In the genomic region with DNA sequence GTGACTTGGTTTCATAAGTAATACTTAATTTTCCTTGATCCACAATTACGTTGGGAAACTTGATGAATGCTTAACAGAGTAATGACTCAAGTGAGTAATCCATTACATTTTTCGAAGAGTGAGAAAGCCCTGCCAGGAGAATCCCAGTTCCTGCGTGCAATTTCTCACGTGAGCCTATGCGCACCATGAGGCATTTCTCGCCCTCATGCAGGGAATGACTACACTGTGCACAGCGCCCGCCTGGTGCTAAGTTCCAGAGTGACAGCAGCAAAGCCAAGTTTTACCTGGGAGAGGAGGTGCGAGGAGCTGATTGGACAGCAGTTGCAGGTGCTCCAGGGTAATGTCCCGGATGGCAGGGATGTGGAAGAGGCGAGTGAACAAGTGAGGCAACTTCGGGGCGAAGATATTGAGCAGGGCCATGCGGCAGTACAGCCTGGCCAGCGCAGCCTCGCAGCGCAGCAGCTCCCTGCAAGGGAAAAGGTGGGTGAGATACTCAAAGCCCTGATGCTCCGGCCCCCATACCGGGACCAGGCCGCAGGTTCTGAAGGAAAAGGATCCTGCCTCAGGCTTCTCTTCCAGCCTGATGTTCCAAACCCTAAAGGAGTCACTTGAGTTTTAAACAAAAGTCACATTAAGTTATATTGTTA, we compare ENCODE assay signal across 21 cellular contexts.
DNase-seq lines count a peak whose midpoint lies in the region; ATAC-seq, FAIRE-seq and TF ChIP-seq lines count a peak whose summit lies in the region.
"Had no signal": no experiment of that assay in that cellular context is flagged by ENCODE, and none has a peak within 500 bp of the region (broad histone marks: within the 10 kb centered on the region; RNA-seq: fewer than 3 reads in every experiment).

No MANE protein-coding gene starts in this region.

- no peak for TF ChIP-seq POLR2A in H1 (IDR thresholded peaks at IDR 0.05; ENCODE audit: control extremely low read depth in 1 of 2, low read depth in 2 of 2, low read length in 2 of 2)
- TF ChIP-seq POLR2A in upper lobe of left lung (IDR thresholded peaks at IDR 0.05): no peak

- POLR2A ChIA-PET in H1 (lab: Charles Lee; ENCODE audit: partially characterized antibody): interaction anchor here (2.0 kb wide), 1 partner anchor 8 kb away, joined by 6 read pairs; no protein-coding TSS in a partner anchor

- no peak for DNase-seq in H1 (ENCODE audit: low read depth in 1 of 2, low spot score in 2 of 2)
- DNase-seq in head of caudate nucleus: peak in 29 of 42 donors; percentile 21 to 76 (median 54)
- peak; percentile 78 for DNase-seq in posterior vena cava (ENCODE audit: low spot score)
- no peak for DNase-seq in NCI-H1930 (lab: John Stamatoyannopoulos, UW)
- DNase-seq in D721Med (ENCODE audit: insufficient read length, low spot score): no peak
- no peak for DNase-seq in upper lobe of left lung
- DNase-seq: 8988T; ACHN; BE2C; C1 segment of cervical spinal cord; CD4-positive, alpha-beta memory T cell; CD4-positive, CD25-positive, alpha-beta regulatory T cell; CD8-positive, alpha-beta memory T cell; COR-L47; DMS79 treated with DMSO at 0.1 percent for 48 hours; GF-D8 had no signal

- no peak overlapping the region for H4K91ac ChIP-seq in H1 (replicated peaks; ENCODE audit: insufficient read length, low read length)

- H3K27ac ChIP-seq in H1 (ENCODE audit: low read depth, low read length) (no peak overlapping the region), upper lobe of left lung (no peak overlapping the region)
- H3K27ac ChIP-seq: BLaER1 had no signal

- H3K36me3 ChIP-seq in H1 (ENCODE audit: control insufficient read depth in 2 of 4, insufficient read depth in 4 of 4, low read length in 3 of 4) (peaks cover 6 to 38% (median 13%) of the 10 kb centered on the region in 4 experiments; a peak in 7 of 8 replicates), upper lobe of left lung (peaks cover 16 to 85% (median 53%) of the 10 kb centered on the region in 4 donors)

- no peak overlapping the region for H4K5ac ChIP-seq in H1 (ENCODE audit: insufficient read length, low read depth, low read length)

- no peak for TF ChIP-seq EP300 in H1 (IDR thresholded peaks at IDR 0.05; ENCODE audit: borderline replicate concordance in 1 of 2, low read depth in 2 of 2, low read length in 2 of 2)
- TF ChIP-seq EP300 in upper lobe of left lung (IDR thresholded peaks at IDR 0.05): no peak

- no peak overlapping the region for H2BK120ac ChIP-seq in H1 (replicated peaks; ENCODE audit: low read depth, low read length)

- no peak for TF ChIP-seq RAD21 in H1 (IDR thresholded peaks at IDR 0.05 in 1 of 2, conservative IDR thresholded peaks at IDR 0.05 in 1 of 2; ENCODE audit: low read depth in 2 of 2, low read length in 2 of 2)

- FAIRE-seq in H1 (lab: Jason Lieb, UNC) (no peak), D721Med (lab: Jason Lieb, UNC) (no peak)
- FAIRE-seq: A204.1, G401.6, GM12891, GM19239 had no signal

- no peak overlapping the region for H2BK15ac ChIP-seq in H1 (ENCODE audit: low read length)

- H2BK5ac ChIP-seq in H1 (ENCODE audit: low read depth, low read length): no peak overlapping the region

- H3K27me3 ChIP-seq in H1 (replicated peaks in 1 of 4; ENCODE audit: control insufficient read depth in 3 of 4, extremely low read depth in 1 of 4, insufficient read depth in 3 of 4, low read length in 3 of 4): peaks cover 0 to 1% (median 0%) of the 10 kb centered on the region in 4 experiments; a peak in 1 of 7 replicates
- H3K27me3 ChIP-seq in upper lobe of left lung: no peaks in the 10 kb centered on the region
- H3K27me3 ChIP-seq: BE2C, BLaER1 had no signal

- no peaks in the 10 kb centered on the region for H4K20me1 ChIP-seq in H1 (replicated peaks in 1 of 2; ENCODE audit: control insufficient read depth in 1 of 2, insufficient read depth in 2 of 2, low read length in 2 of 2)
- H4K20me1 ChIP-seq: BLaER1 had no signal

- H3K4me1 ChIP-seq in H1 (replicated peaks in 1 of 4; ENCODE audit: control insufficient read depth in 3 of 4, insufficient read depth in 4 of 4, low read length in 3 of 4) (no peaks in the 10 kb centered on the region), upper lobe of left lung (peaks cover 0 to 6% (median 2%) of the 10 kb centered on the region in 4 donors)
- H3K4me1 ChIP-seq: BE2C, BLaER1 had no signal

- no peak overlapping the region for H3K23ac ChIP-seq in H1 (ENCODE audit: insufficient read length)

- no peak overlapping the region for H2BK20ac ChIP-seq in H1 (ENCODE audit: low read length)

- TF ChIP-seq CTCF in H1 (IDR thresholded peaks at IDR 0.05; ENCODE audit: control extremely low read depth in 1 of 3, insufficient read depth in 1 of 3, low read depth in 1 of 3, low read length in 3 of 3) (no peak), D721Med (IDR thresholded peaks at IDR 0.05; ENCODE audit: insufficient read depth, missing control alignments) (no peak), upper lobe of left lung (IDR thresholded peaks at IDR 0.05) (no peak)

- CTCF ChIA-PET in H1 (lab: Charles Lee; ENCODE audit: partially characterized antibody): interaction anchor here (1.1 to 5.9 kb wide), 3 partner anchors 11 to 192 kb away, joined by 3 to 43 read pairs (median 22); no protein-coding TSS in a partner anchor

- no peak overlapping the region for H3K4me2 ChIP-seq in H1 (ENCODE audit: insufficient read depth in 1 of 2, low read depth in 2 of 2, low read length in 2 of 2)
- H3K4me2 ChIP-seq: BLaER1 had no signal

- H3K23me2 ChIP-seq in H1 (ENCODE audit: low read depth, low read length): no peaks in the 10 kb centered on the region

- no peaks in the 10 kb centered on the region for H3K79me2 ChIP-seq in H1 (ENCODE audit: control insufficient read depth in 1 of 2, insufficient read depth in 2 of 2, low read length in 2 of 2)

- H3K4ac ChIP-seq in H1 (replicated peaks; ENCODE audit: insufficient read length, low read depth, low read length): no peak overlapping the region

- no peak overlapping the region for H3K56ac ChIP-seq in H1 (replicated peaks; ENCODE audit: insufficient read length, low read depth, low read length)

- ATAC-seq in upper lobe of left lung (ENCODE audit: low FRiP score in 2 of 2): no peak

- H3K4me3 ChIP-seq in H1 (ENCODE audit: extremely low read depth in 1 of 4, insufficient read depth in 2 of 4, low read depth in 3 of 4, low read length in 4 of 4): no peak overlapping the region
- H3K4me3 ChIP-seq in upper lobe of left lung: no peak overlapping the region
- H3K4me3 ChIP-seq: BLaER1 had no signal

- 95% methylated on average over 19 of the region's 20 CpGs; no CpG with 5 or more reads in 1 of the 2 experiments for WGBS in H1 (ENCODE audit: extremely low coverage in 1 of 2, insufficient coverage in 1 of 2, insufficient read length in 1 of 2, insufficient replicate concordance in 2 of 2, low coverage in 1 of 2, low lambda C conversion rate in 2 of 2, missing lambda C conversion rate in 1 of 2), 2 experiments
- 96 to 98% methylated on average over 20 of the region's 20 CpGs for WGBS in upper lobe of left lung, 2 donors

- intact Hi-C loops in head of caudate nucleus (cut with DNase I): no loop called here
- intact Hi-C loops in posterior vena cava (cut with DNase I): no loop called here

- H3K14ac ChIP-seq in H1 (ENCODE audit: insufficient read length): no peak overlapping the region

- H3K9ac ChIP-seq in H1 (replicated peaks in 1 of 4; ENCODE audit: extremely low read depth in 1 of 4, low read depth in 3 of 4, low read length in 3 of 4): no peak overlapping the region
- H3K9ac ChIP-seq: BLaER1 had no signal

- H3K9me3 ChIP-seq in H1 (ENCODE audit: insufficient read depth in 2 of 2, low read depth in 1 of 2, low read length in 1 of 2) (no peaks in the 10 kb centered on the region), upper lobe of left lung (no peaks in the 10 kb centered on the region)
- H3K9me3 ChIP-seq: BE2C, BLaER1 had no signal

- H2AFZ ChIP-seq in H1 (ENCODE audit: low read length): no peak overlapping the region

- H3K18ac ChIP-seq in H1 (ENCODE audit: extremely low read depth, low read length): no peak overlapping the region

- H4K8ac ChIP-seq in H1 (ENCODE audit: extremely low read depth, insufficient read depth, low read length): peak overlapping the region; percentile 23; the same call in 1 of the 2 replicates

- H3K79me1 ChIP-seq in H1 (ENCODE audit: low read depth, low read length): no peaks in the 10 kb centered on the region

- H2BK12ac ChIP-seq in H1 (ENCODE audit: low read depth, low read length): no peak overlapping the region

- H2AK5ac ChIP-seq in H1 (ENCODE audit: low read depth, low read length): no peak overlapping the region

TF ChIP-seq in H1, 55 proteins besides CTCF, POLR2A, EP300 and RAD21:
- TF ChIP-seq TAF1 (IDR thresholded peaks at IDR 0.05; ENCODE audit: low read depth, low read length): no peak
- no peak for TF ChIP-seq TAF7 (optimal IDR thresholded peaks at IDR 0.05; ENCODE audit: borderline replicate concordance, low read depth, low read length)
- no peak for TF ChIP-seq BACH1 (IDR thresholded peaks at IDR 0.05; ENCODE audit: low read length)
- TF ChIP-seq ASH2L (IDR thresholded peaks at IDR 0.05; ENCODE audit: low read length): no peak
- TF ChIP-seq, protein P1, sequence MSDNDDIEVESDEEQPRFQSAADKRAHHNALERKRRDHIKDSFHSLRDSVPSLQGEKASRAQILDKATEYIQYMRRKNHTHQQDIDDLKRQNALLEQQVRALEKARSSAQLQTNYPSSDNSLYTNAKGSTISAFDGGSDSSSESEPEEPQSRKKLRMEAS (IDR thresholded peaks at IDR 0.05): no peak

Comparison
In these comparisons a context has a peak if more than half of its experiments do, and no peak if none do; other contexts are left out.
1. DNase-seq: peak in head of caudate nucleus (29 of 42) and posterior vena cava (single experiment); none in H1 (0 of 2), NCI-H1930 (0 of 2), D721Med (single experiment) and upper lobe of left lung (0 of 2).